Comparison of ENCODE assay signal across 1 cellular context in genomic region chr6:33299237-33299944, GRCh38.
A peak's percentile ranks its signal among the peaks of the same experiment; 100 is the strongest.
TF ChIP-seq lines count a peak whose summit lies in the region.

No MANE protein-coding gene starts in this region.

TF ChIP-seq in WTC11, 78 proteins besides CTCF, POLR2A, EP300 and RAD21 (continued from another document):
- TF ChIP-seq FOXP1 (CRISPR knock-in tag; IDR thresholded peaks at IDR 0.05; ENCODE audit: borderline replicate concordance) = peak; percentile 64; the same call in 1 of the 2 replicates
- peak; percentile 97 for TF ChIP-seq PRDM15 (CRISPR knock-in tag; IDR thresholded peaks at IDR 0.05)
- TF ChIP-seq PREB (CRISPR knock-in tag; IDR thresholded peaks at IDR 0.05; ENCODE audit: borderline replicate concordance) = 0 out of 2 replicates have a peak, but pooled peaks have one; percentile 18
- TF ChIP-seq PRRX2 (CRISPR knock-in tag; IDR thresholded peaks at IDR 0.05) = no peak
- TF ChIP-seq KAT7 (CRISPR knock-in tag; IDR thresholded peaks at IDR 0.05; ENCODE audit: borderline replicate concordance) = no peak; the same call in 1 of the 2 replicates
- TF ChIP-seq AR (CRISPR knock-in tag; IDR thresholded peaks at IDR 0.05) = no peak
- TF ChIP-seq OVOL2 (CRISPR knock-in tag; IDR thresholded peaks at IDR 0.05; ENCODE audit: borderline replicate concordance) = no peak
- TF ChIP-seq CREB1 (CRISPR knock-in tag; IDR thresholded peaks at IDR 0.05) = peak; percentile 30; the same call in 1 of the 2 replicates
- TF ChIP-seq ZNF423 (CRISPR knock-in tag; IDR thresholded peaks at IDR 0.05) = no peak
- 0 out of 2 replicates have a peak, but pooled peaks have one; percentile 69 for TF ChIP-seq FOXP4 (CRISPR knock-in tag; IDR thresholded peaks at IDR 0.05)
- peak; percentile 87 for TF ChIP-seq SP1 (CRISPR knock-in tag; conservative IDR thresholded peaks at IDR 0.05)
- peak; percentile 77; the same call in 1 of the 2 replicates for TF ChIP-seq ZBTB43 (CRISPR knock-in tag; IDR thresholded peaks at IDR 0.05)
- TF ChIP-seq ZNF138 (CRISPR knock-in tag; conservative IDR thresholded peaks at IDR 0.05) = no peak
- TF ChIP-seq ETV6 (CRISPR knock-in tag; IDR thresholded peaks at IDR 0.05) = peak; percentile 23; the same call in 1 of the 2 replicates
